In the genomic region with DNA sequence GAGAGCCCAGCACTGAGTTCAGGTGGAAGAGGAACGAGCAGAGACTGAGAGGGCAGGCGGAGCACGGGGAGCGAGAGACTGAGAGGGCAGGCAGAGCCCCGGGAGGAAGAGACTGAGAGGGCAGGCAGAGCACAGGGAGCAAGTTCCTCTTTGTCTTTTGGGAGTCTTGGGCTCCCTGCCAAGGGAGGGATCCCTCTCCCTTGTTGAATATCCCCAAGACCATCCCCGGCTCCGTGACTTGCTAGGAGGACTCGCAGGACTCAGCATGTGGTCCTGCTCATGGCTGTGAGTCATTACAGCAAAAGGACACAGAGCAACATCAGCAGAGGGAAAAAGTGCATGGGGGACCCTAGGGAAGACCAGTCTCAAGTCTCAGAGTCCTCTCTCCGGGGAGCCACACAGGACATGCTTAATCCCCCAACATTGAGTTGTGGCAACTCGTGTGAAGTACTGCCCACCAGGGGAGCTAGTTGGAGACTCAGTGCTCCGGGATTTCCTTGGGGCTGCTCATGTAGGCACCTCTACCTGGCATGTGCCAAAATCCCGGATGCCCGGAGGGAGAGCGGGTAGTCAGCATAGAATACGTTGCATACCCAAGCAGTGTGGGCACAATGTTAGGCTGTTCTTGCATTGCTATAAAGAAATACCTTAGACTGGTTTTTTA, we compare ENCODE assay signal across 23 cellular contexts.
DNase-seq lines count a peak whose midpoint lies in the region; TF ChIP-seq lines count a peak whose summit lies in the region.
"Had no signal": no experiment of that assay in that cellular context is flagged by ENCODE, and none has a peak within 500 bp of the region (broad histone marks: within the 10 kb centered on the region; RNA-seq: fewer than 3 reads in every experiment).

No MANE protein-coding gene starts in this region.

- no peak for TF ChIP-seq POLR2A in breast epithelium (IDR thresholded peaks at IDR 0.05)
- TF ChIP-seq POLR2A in spleen (IDR thresholded peaks at IDR 0.05), result no peak

- no peaks in the 10 kb centered on the region for H3K9me3 ChIP-seq in breast epithelium
- no peaks in the 10 kb centered on the region; the same call in 1 of the 2 replicates for H3K9me3 ChIP-seq in BE2C
- H3K9me3 ChIP-seq in spleen, result no peaks in the 10 kb centered on the region
- H3K9me3 ChIP-seq: heart right ventricle, left ventricle myocardium inferior, neutrophil had no signal

- no peak overlapping the region for H3K4me3 ChIP-seq in breast epithelium
- no peak overlapping the region for H3K4me3 ChIP-seq in BE2C (ENCODE audit: low read depth, low read length)
- no peak overlapping the region for H3K4me3 ChIP-seq in spleen
- H3K4me3 ChIP-seq: heart right ventricle, left ventricle myocardium inferior had no signal

- H3K4me1 ChIP-seq in breast epithelium, result no peaks in the 10 kb centered on the region
- no peaks in the 10 kb centered on the region for H3K4me1 ChIP-seq in BE2C
- H3K4me1 ChIP-seq in spleen, result no peaks in the 10 kb centered on the region
- H3K4me1 ChIP-seq: heart right ventricle, left ventricle myocardium inferior had no signal

- CTCF ChIA-PET in MCF 10A (lab: Yijun Ruan, JAX), result interaction anchor here (0.6 to 2.8 kb wide), 2 partner anchors 13 to 654 kb away, joined by 4 to 8 read pairs; no protein-coding TSS in a partner anchor

- intact Hi-C loops in MCF 10A (cut with micrococcal nuclease) (no loop called here), breast epithelium (cut with DNase I; ENCODE audit: low total_unique reads) (loop anchor here (2.0 kb wide), 1 partner anchor 21 kb away; no protein-coding TSS in a partner anchor), spleen (cut with DNase I; ENCODE audit: low total_unique reads) (no loop called here)

- H3K4me3 Mint-ChIP-seq in MCF 10A (ENCODE audit: unreplicated experiment), result no peak overlapping the region
- no peak overlapping the region for H3K4me3 Mint-ChIP-seq in chondrocyte (ENCODE audit: unreplicated experiment)
- H3K4me3 Mint-ChIP-seq: activated naive CD8-positive, alpha-beta T cell; brain had no signal

- BruUV-seq in MCF 10A (replicated peaks; lab: Mats Ljungman, UMichigan), result no TSS peak

- peak; percentile 48 for DNase-seq in MCF 10A (ENCODE audit: unreplicated experiment)
- DNase-seq in breast epithelium (ENCODE audit: low spot score in 2 of 2), result no peak
- DNase-seq in NCI-H69 (lab: John Stamatoyannopoulos, UW), result peak; percentile 17
- DNase-seq in chondrocyte (ENCODE audit: low spot score), result peak; percentile 71
- peak; percentile 39 for DNase-seq in smooth muscle cell of the brain vasculature (ENCODE audit: low read depth, low spot score)
- no peak for DNase-seq in BE2C
- no peak for DNase-seq in spleen
- DNase-seq in GM20000 (ENCODE audit: low spot score), result no peak
- DNase-seq: 8988T; activated CD4-positive, alpha-beta T cell treated with anti-CD3 and anti-CD28 coated beads for 4 hours; dermis blood vessel endothelial cell; DMS 273 treated with DMSO at 0.1 percent for 48 hours; GDM1; H7; heart right ventricle; left ventricle myocardium inferior; NCI-H2171; NCI-H524 treated with DMSO at 0.1 percent for 48 hours; SHP77 had no signal

- H3K9me3 Mint-ChIP-seq in MCF 10A (ENCODE audit: unreplicated experiment) (no peaks in the 10 kb centered on the region), chondrocyte (ENCODE audit: low read depth) (no peaks in the 10 kb centered on the region)
- H3K9me3 Mint-ChIP-seq: brain had no signal

- no peaks in the 10 kb centered on the region for H3K27me3 ChIP-seq in breast epithelium
- H3K27me3 ChIP-seq in BE2C, result no peaks in the 10 kb centered on the region
- H3K27me3 ChIP-seq in spleen (replicated peaks in 1 of 7), result peaks cover 0 to 31% (median 0%) of the 10 kb centered on the region in 7 donors
- H3K27me3 ChIP-seq: neutrophil had no signal

- H3K4me1 Mint-ChIP-seq in MCF 10A (ENCODE audit: insufficient read depth, unreplicated experiment), result peaks cover 15% of the 10 kb centered on the region
- peaks cover 9% of the 10 kb centered on the region for H3K4me1 Mint-ChIP-seq in chondrocyte (ENCODE audit: low read depth)

- H3K27ac Mint-ChIP-seq in MCF 10A (ENCODE audit: low read depth, unreplicated experiment) (no peak overlapping the region), chondrocyte (ENCODE audit: unreplicated experiment) (no peak overlapping the region)
- H3K27ac Mint-ChIP-seq: activated naive CD8-positive, alpha-beta T cell; brain had no signal

- POLR2A ChIA-PET in MCF 10A (lab: Yijun Ruan, JAX), result no interaction called here

- no peaks in the 10 kb centered on the region for H3K36me3 Mint-ChIP-seq in MCF 10A (ENCODE audit: insufficient read depth, unreplicated experiment)
- H3K36me3 Mint-ChIP-seq in chondrocyte (ENCODE audit: low read depth), result no peaks in the 10 kb centered on the region
- H3K36me3 Mint-ChIP-seq: activated naive CD8-positive, alpha-beta T cell; brain had no signal

- H3K36me3 ChIP-seq in breast epithelium (no peaks in the 10 kb centered on the region), BE2C (no peaks in the 10 kb centered on the region), spleen (no peaks in the 10 kb centered on the region)
- H3K36me3 ChIP-seq: heart right ventricle, left ventricle myocardium inferior, neutrophil had no signal

- H3K27ac ChIP-seq in breast epithelium (no peak overlapping the region), spleen (no peak overlapping the region)
- H3K27ac ChIP-seq: C4-2B, heart right ventricle, left ventricle myocardium inferior, neutrophil had no signal

- H3K27me3 Mint-ChIP-seq in MCF 10A (ENCODE audit: insufficient read depth, unreplicated experiment) (peaks cover 51% of the 10 kb centered on the region), chondrocyte (ENCODE audit: low read depth) (peaks cover 5% of the 10 kb centered on the region)
- H3K27me3 Mint-ChIP-seq: activated naive CD8-positive, alpha-beta T cell; brain had no signal

- TF ChIP-seq CTCF in MCF 10A (IDR thresholded peaks at IDR 0.05; ENCODE audit: unreplicated experiment), result no peak
- TF ChIP-seq CTCF in breast epithelium (IDR thresholded peaks at IDR 0.05), result no peak
- no peak for TF ChIP-seq CTCF in chondrocyte (IDR thresholded peaks at IDR 0.05)
- TF ChIP-seq CTCF in BE2C (IDR thresholded peaks at IDR 0.05; ENCODE audit: low read depth, low read length), result no peak
- no peak for TF ChIP-seq CTCF in spleen (IDR thresholded peaks at IDR 0.05 in 8 of 11, conservative IDR thresholded peaks at IDR 0.05 in 3 of 11)
- TF ChIP-seq CTCF in GM20000 (IDR thresholded peaks at IDR 0.05; ENCODE audit: extremely low read depth, missing control alignments), result no peak

- 63 to 77% (median 72%) methylated on average over 13 to 15 of the region's 15 CpGs for WGBS in spleen, 5 donors

Comparison
In these comparisons a context has a peak if more than half of its experiments do, and no peak if none do; other contexts are left out.
1. DNase-seq: peak in MCF 10A (single experiment), NCI-H69 (single experiment), chondrocyte (single experiment) and smooth muscle cell of the brain vasculature (single experiment); none in breast epithelium (0 of 2), BE2C (single experiment), spleen (single experiment) and GM20000 (single experiment).